ENCODE assay signal across 8 cellular contexts in the genomic region with DNA sequence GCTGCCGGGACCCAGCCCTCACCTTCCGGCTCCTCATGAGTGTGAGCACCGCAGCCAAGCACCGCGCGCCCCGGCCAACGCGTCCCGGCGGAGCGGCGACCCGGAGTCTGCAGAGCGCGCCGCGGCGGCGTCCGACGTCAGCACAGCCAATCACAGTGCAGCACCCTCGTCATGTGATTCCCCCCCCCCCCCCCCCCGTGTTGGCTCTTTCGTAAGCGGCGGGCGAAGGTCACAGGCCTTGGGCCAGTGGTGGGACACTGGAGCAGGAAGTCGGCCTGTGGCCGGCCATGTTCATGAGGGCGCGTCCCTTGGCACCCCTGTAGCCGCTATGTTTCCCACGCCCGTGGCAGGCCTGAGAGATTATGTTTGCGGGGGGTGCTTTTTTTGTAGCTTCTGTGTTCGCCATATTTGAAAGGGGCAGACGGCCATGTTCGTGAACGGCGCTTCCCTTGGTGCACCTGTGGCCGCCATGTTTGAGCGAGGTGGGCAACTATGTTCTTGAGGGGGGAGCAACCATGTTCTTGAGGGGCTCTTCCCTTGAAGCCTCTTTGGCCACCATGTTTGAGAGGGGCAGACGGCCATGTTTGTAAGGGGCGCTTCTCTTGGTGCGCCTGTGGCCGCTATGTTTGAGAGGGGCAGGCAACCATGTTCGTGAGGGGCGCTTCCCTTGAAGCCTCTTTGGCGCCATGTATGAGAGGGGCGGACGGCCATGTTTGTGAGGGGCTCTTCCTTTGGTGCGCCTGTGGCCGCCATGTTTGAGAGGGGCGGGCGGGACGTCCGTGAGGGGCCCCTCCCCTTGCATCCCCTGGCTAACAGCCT. TPM values are rescaled to one million over a fixed set of nuclear protein-coding genes. Genes with fewer than 3 reads are reported as not detected.
DNase-seq lines count a peak whose midpoint lies in the region; ATAC-seq, FAIRE-seq and TF ChIP-seq lines count a peak whose summit lies in the region.

A gene (minus strand): TSS at position 123 of the 819 bp plus-strand sequence. CDS start 86 bp downstream, at position 37.

- intact Hi-C loops in PC-9 (cut with micrococcal nuclease; ENCODE audit: unreplicated experiment) = loop anchor here (1.0 to 10.0 kb wide), 3 partner anchors 43 to 448 kb away; a partner anchor contains a TSS

- peak; percentile 67 for ATAC-seq in GM21526 (IDR thresholded peaks at IDR 0.05; ENCODE audit: low FRiP score, unreplicated experiment)

- H3K36me3 ChIP-seq in PC-9 (ENCODE audit: low read depth) = peaks cover 7% of the 10 kb centered on the region; the same call in 1 of the 2 replicates

- H3K4me1 ChIP-seq in PC-9 (replicated peaks; ENCODE audit: insufficient read depth) = peaks cover 14% of the 10 kb centered on the region; the same call in 1 of the 2 replicates

- H3K9me2 ChIP-seq in PC-9 (ENCODE audit: insufficient read depth) = no peaks in the 10 kb centered on the region

- CTCF ChIA-PET in PC-9 (lab: Charles Lee) = interaction anchor here (0.7 kb wide), 1 partner anchor 448 kb away, joined by 3 read pairs; no protein-coding TSS in a partner anchor

- DNase-seq in D721Med (ENCODE audit: insufficient read length, low spot score) (peak; percentile 32), HuH-7.5 (ENCODE audit: low spot score) (peak; percentile 92), PC-9 (peak; percentile 85 to 88), epithelial cell of proximal tubule (ENCODE audit: low read depth) (peak; percentile 77), mucosa of gallbladder (ENCODE audit: low spot score) (peak; percentile 95)
- DNase-seq in activated T-cell treated with anti-CD3 and anti-CD28 coated beads, Interleukin-2, amount 50 U/mL, for 1 hour = peak; percentile 92
- DNase-seq in stimulated activated CD8-positive, alpha-beta memory T cell treated with anti-CD3 and anti-CD28 coated beads, Interleukin-4, amount 100 ng/mL, for 4 hours (ENCODE audit: low read depth in 2 of 2, low spot score in 1 of 2) = peak; percentile 84 to 93

- BruUV-seq in PC-9 (replicated peaks; lab: Mats Ljungman, UMichigan) = TSS peak; percentile 66

- H3K79me2 ChIP-seq in PC-9 (ENCODE audit: low read depth) = peaks cover 46% of the 10 kb centered on the region

- H3K4me3 ChIP-seq in PC-9 = peak within 1 kb of the TSS; percentile 80
- H3K4me3 ChIP-seq in epithelial cell of proximal tubule (ENCODE audit: low read depth, low read length) = peak within 1 kb of the TSS; percentile 95

- H3K9me3 ChIP-seq in PC-9 (ENCODE audit: insufficient read depth, low read depth) = no peaks in the 10 kb centered on the region

- FAIRE-seq in D721Med (lab: Jason Lieb, UNC) = no peak

- H3K4me2 ChIP-seq in PC-9 = peak within 1 kb of the TSS; percentile 81

- H3F3A ChIP-seq in PC-9 (ENCODE audit: insufficient read depth, low read depth) = peaks cover 21% of the 10 kb centered on the region; the same call in 1 of the 2 replicates

- POLR2A ChIA-PET in PC-9 (lab: Charles Lee; ENCODE audit: unreplicated experiment) = no interaction called here

- peak within 1 kb of the TSS; percentile 98 for H2AFZ ChIP-seq in PC-9

- peaks cover 25% of the 10 kb centered on the region for H4K20me1 ChIP-seq in PC-9 (ENCODE audit: insufficient read depth)

- H3K27me3 ChIP-seq in PC-9 (ENCODE audit: insufficient read depth, low read depth) = no peaks in the 10 kb centered on the region

- no peak for TF ChIP-seq CTCF in D721Med (IDR thresholded peaks at IDR 0.05; ENCODE audit: insufficient read depth, missing control alignments)
- no peak for TF ChIP-seq CTCF in PC-9 (conservative IDR thresholded peaks at IDR 0.05)
- TF ChIP-seq CTCF in epithelial cell of proximal tubule (conservative IDR thresholded peaks at IDR 0.05; ENCODE audit: low read depth, low read length) = no peak

- peak within 1 kb of the TSS; percentile 98 for H3K27ac ChIP-seq in PC-9

RNA-seq across cellular contexts. Expression of the gene that starts here (rescaled TPM):
- total RNA-seq in PC-9 (2021) (22.1 and 26.2 TPM in 2 replicates), epithelial cell of proximal tubule (21.9 and 38.2 TPM in 2 replicates), mucosa of gallbladder (26.4 TPM)

Comparison
In these comparisons a context has a peak if more than half of its experiments do, and no peak if none do; other contexts are left out.
1. Peak in every context shown above with its lines: DNase-seq, ATAC-seq, H3K4me3 ChIP-seq and H3K27ac ChIP-seq.
2. DNase-seq: peak in every context shown above with its lines; median percentile 95 in mucosa of gallbladder; 92 in HuH-7.5; 92 in activated T-cell treated with anti-CD3 and anti-CD28 coated beads, Interleukin-2, amount 50 U/mL, for 1 hour; 88 in stimulated activated CD8-positive, alpha-beta memory T cell treated with anti-CD3 and anti-CD28 coated beads, Interleukin-4, amount 100 ng/mL, for 4 hours; 86 in PC-9; 77 in epithelial cell of proximal tubule; 32 in D721Med.